In the genomic region with DNA sequence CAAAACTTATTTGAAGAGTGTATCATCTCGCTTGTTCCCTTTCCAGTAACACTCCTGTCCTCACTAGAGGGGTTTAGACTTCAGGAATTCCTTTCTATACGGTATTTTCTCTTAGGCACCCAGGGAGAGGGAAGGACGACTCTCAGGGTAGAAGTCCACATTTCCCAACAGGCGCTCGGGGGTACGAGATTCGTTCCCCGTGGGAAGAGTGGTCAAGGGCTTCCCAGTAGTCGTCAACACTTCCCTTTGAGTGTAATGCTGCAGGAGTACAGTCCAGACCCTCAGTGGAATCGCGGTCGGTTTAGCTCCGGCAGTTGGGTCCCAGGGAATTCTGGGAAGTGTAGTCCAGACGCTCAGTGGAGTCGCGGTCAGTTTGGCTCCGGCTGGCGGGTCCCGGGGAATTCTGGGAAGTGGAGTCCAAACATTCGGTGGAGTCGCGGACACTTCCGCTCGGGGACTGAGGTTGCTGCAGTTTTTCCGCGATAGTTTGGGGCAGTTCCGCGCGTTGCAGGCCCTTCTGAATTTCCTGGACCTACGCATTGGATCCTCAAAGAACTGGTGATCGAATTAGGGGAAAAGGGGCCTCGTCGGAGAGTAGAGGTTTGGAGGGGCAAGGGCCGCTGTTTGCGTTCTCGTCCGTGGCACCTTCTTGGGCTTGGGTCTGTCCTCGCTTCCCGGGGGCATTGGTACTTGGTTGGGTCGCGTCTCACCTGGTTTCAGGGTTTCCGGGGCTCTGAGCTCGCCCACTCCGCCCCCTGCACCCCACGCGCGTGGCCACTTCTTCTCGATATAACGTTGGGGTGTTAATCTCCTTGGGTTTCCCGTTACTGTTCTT, we compare ENCODE assay signal across 8 cellular contexts. TPM values are rescaled to one million over a fixed set of nuclear protein-coding genes. Genes with fewer than 3 reads are reported as not detected.
DNase-seq lines count a peak whose midpoint lies in the region; ATAC-seq and TF ChIP-seq lines count a peak whose summit lies in the region.

A gene (plus strand): TSS at position 431 of the 835 bp plus-strand sequence. CDS start 3,513 bp downstream, outside the sequence.

- H3K4me1 Mint-ChIP-seq in activated naive CD8-positive, alpha-beta T cell treated with anti-CD3 and anti-CD28 coated beads, Interleukin-2, amount 50 U/mL, for 24 hours, result peaks cover 10% of the 10 kb centered on the region

- no peaks in the 10 kb centered on the region for H3K27me3 Mint-ChIP-seq in activated naive CD8-positive, alpha-beta T cell treated with anti-CD3 and anti-CD28 coated beads, Interleukin-2, amount 50 U/mL, for 24 hours

- peak; percentile 95 for ATAC-seq in HG02678 (IDR thresholded peaks at IDR 0.05; ENCODE audit: unreplicated experiment)
- ATAC-seq in activated naive CD8-positive, alpha-beta T cell treated with anti-CD3 and anti-CD28 coated beads, Interleukin-2, amount 50 U/mL, for 24 hours, result peak; percentile 89

- H3K9me3 Mint-ChIP-seq in activated naive CD8-positive, alpha-beta T cell treated with anti-CD3 and anti-CD28 coated beads, Interleukin-2, amount 50 U/mL, for 24 hours, result peaks cover 12% of the 10 kb centered on the region

- peaks cover 0 to 6% of the 10 kb centered on the region in 2 donors for H3K9me3 ChIP-seq in transverse colon

- H3K27ac Mint-ChIP-seq in activated naive CD8-positive, alpha-beta T cell treated with anti-CD3 and anti-CD28 coated beads, Interleukin-2, amount 50 U/mL, for 24 hours, result peak within 1 kb of the TSS; percentile 88

- peak within 1 kb of the TSS; percentile 78 to 88 (median 84) for H3K27ac ChIP-seq in transverse colon

- peaks cover 25% of the 10 kb centered on the region for H3K36me3 Mint-ChIP-seq in activated naive CD8-positive, alpha-beta T cell treated with anti-CD3 and anti-CD28 coated beads, Interleukin-2, amount 50 U/mL, for 24 hours (ENCODE audit: low read depth)

- TF ChIP-seq EP300 in transverse colon (IDR thresholded peaks at IDR 0.05; ENCODE audit: low read depth), result no peak

- 0 to 1% methylated on average over 18 to 50 of the region's 50 CpGs for WGBS in transverse colon (ENCODE audit: low coverage in 1 of 2), 2 donors

- H3K4me3 ChIP-seq in transverse colon, result peak within 1 kb of the TSS; percentile 73 to 98 (median 84)

- TF ChIP-seq POLR2A in transverse colon (IDR thresholded peaks at IDR 0.05), result peak; percentile 45

- in situ Hi-C loops in transverse colon (cut with MboI; ENCODE audit: low pct_ligation_motif_present in 1 of 4, low pct_unique_long_range_greater_than_20kb in 1 of 4, low sequenced_read_pairs in 3 of 4), result no loop called here

- TF ChIP-seq CTCF in transverse colon (IDR thresholded peaks at IDR 0.05), result no peak

- H3K36me3 ChIP-seq in transverse colon, result peaks cover 0 to 29% (median 8%) of the 10 kb centered on the region in 4 donors

- intact Hi-C loops in cardiac septum (cut with DNase I), result loop anchor here (1.0 to 5.0 kb wide), 5 partner anchors 18 to 113 kb away; a partner anchor contains a TSS
- intact Hi-C loops in transverse colon (cut with DNase I; ENCODE audit: low total_unique reads), result no loop called here

- no peaks in the 10 kb centered on the region for H3K27me3 ChIP-seq in transverse colon

- DNase-seq in GM04503 (ENCODE audit: low read depth) (peak; percentile 66), NCI-H1417 (lab: John Stamatoyannopoulos, UW) (peak; percentile 89 to 94 (median 92)), T follicular helper cell (ENCODE audit: low read depth) (peak; percentile 66), cardiac septum (ENCODE audit: low spot score) (peak; percentile 97), pons (ENCODE audit: low spot score) (peak; percentile 94), transverse colon (peak; percentile 92)
- DNase-seq in activated naive CD8-positive, alpha-beta T cell treated with anti-CD3 and anti-CD28 coated beads, Interleukin-2, amount 50 U/mL, for 24 hours, result peak; percentile 82

- peaks cover 0 to 13% (median 7%) of the 10 kb centered on the region in 4 donors for H3K4me1 ChIP-seq in transverse colon

- H3K4me3 Mint-ChIP-seq in activated naive CD8-positive, alpha-beta T cell treated with anti-CD3 and anti-CD28 coated beads, Interleukin-2, amount 50 U/mL, for 24 hours, result peak within 1 kb of the TSS; percentile 90

RNA-seq across cellular contexts. Expression of the gene that starts here (rescaled TPM):
- total RNA-seq in cardiac septum (12.9 TPM), transverse colon (10 to 100 TPM; 37.1 to 49.7 (median 44.2) TPM)

Comparison
In these comparisons a context has a peak if more than half of its experiments do, and no peak if none do; other contexts are left out.
1. Peak in every context shown above with its lines: DNase-seq, ATAC-seq, H3K4me3 ChIP-seq and H3K27ac ChIP-seq.